In the genomic region with DNA sequence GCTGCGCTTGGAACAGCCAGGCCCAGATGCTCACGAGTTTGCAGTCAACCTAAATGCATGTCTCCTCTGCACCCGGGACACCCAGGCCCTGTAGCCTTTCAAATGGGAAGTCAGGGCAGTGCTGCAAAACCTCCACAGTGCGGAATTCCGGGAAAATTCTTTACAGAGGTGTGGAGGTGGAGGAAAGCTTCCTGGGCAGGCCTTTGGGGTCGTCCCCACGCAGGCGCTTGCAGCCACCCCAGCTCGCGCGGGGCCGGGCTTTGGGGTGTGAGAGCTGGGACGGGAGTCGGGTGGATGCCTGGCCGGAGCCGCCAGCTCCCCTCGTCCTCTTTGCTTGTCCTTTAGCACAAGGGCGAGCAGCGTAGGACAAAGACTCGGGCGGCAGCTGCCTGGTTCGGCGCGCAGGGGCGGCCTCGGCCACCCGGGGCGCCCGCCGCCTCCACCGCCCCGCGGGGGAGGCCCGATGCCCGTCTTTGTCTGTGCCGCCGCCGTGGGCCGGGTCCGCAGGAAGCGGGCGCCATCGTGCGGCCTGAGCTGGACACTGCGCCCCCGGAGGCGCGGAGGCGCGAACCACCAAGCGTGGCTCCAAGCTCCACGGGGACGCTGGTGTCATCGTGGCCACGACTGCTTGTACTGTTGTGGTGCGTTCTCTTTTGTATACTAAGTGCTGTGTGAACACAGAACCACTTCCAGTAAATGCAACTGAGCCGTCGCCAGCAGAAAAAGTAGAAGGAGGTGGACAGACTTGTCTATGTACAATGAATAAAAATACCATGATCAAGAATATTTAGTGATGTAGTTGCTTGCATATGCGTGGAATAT, we compare ENCODE assay signal across 8 cellular contexts. TPM values are rescaled to one million over a fixed set of nuclear protein-coding genes. Genes with fewer than 3 reads are reported as not detected.
DNase-seq lines count a peak whose midpoint lies in the region; ATAC-seq, FAIRE-seq and TF ChIP-seq lines count a peak whose summit lies in the region.

No MANE protein-coding gene starts in this region.

- FAIRE-seq in GM12892 (lab: Jason Lieb, UNC), result peak; percentile 99

- H3K4me1 ChIP-seq in lower lobe of right lung, result peaks cover 8% of the 10 kb centered on the region

- H3K27me3 ChIP-seq in lower lobe of right lung (ENCODE audit: low read depth), result peaks cover 27% of the 10 kb centered on the region

- no peaks in the 10 kb centered on the region for H3K9me3 ChIP-seq in lower lobe of right lung

- intact Hi-C loops in lower lobe of right lung (cut with DNase I), result no loop called here

- ATAC-seq in HG02885 (IDR thresholded peaks at IDR 0.05; ENCODE audit: poor library complexity, unreplicated experiment), result peak; percentile 97
- ATAC-seq in lower lobe of right lung, result peak; percentile 95 to 96

- no peaks in the 10 kb centered on the region for H3K36me3 ChIP-seq in lower lobe of right lung

- DNase-seq in 8988T (peak; percentile 69), GM12892 (ENCODE audit: insufficient read length) (peak; percentile 83), NCI-H2081 (lab: John Stamatoyannopoulos, UW) (peak; percentile 85 to 86), dermis microvascular lymphatic vessel endothelial cell (ENCODE audit: low read depth in 2 of 2) (peak; percentile 6 to 45), lower lobe of right lung (peak; percentile 85)
- DNase-seq in activated CD4-positive, alpha-beta T cell treated with anti-CD3 and anti-CD28 coated beads for 48 hours, result peak; percentile 78
- peak in 2 of 3 donors; percentile 8 to 56 for DNase-seq in stimulated activated CD4-positive, alpha-beta T cell treated with anti-CD3 and anti-CD28 coated beads, TNF-alpha, amount 100 ng/mL, for 1 hour (ENCODE audit: low read depth in 3 of 3, low spot score in 1 of 3)

- TF ChIP-seq POLR2A in GM12892 (IDR thresholded peaks at IDR 0.05; ENCODE audit: low read depth, low read length), result no peak

- no peak overlapping the region for H3K27ac ChIP-seq in lower lobe of right lung

- peak; percentile 91 for TF ChIP-seq CTCF in lower lobe of right lung (IDR thresholded peaks at IDR 0.05)

- peak overlapping the region; percentile 43 for H3K4me3 ChIP-seq in lower lobe of right lung

RNA-seq across cellular contexts. Expression of a gene that starts 28.2 kb away (rescaled TPM):
- 7.2 TPM for polyA plus RNA-seq in GM12892 (2012; ENCODE audit: missing spikeins)
- 0.64 and 0.76 TPM in 2 replicates for total RNA-seq in dermis microvascular lymphatic vessel endothelial cell
- 9.7 TPM for total RNA-seq in lower lobe of right lung

Comparison
In these comparisons a context has a peak if more than half of its experiments do, and no peak if none do; other contexts are left out.
1. DNase-seq: peak in every context shown above with its lines; median percentile 86 in NCI-H2081; 85 in lower lobe of right lung; 83 in GM12892; 78 in activated CD4-positive, alpha-beta T cell treated with anti-CD3 and anti-CD28 coated beads for 48 hours; 69 in 8988T; 32 in stimulated activated CD4-positive, alpha-beta T cell treated with anti-CD3 and anti-CD28 coated beads, TNF-alpha, amount 100 ng/mL, for 1 hour; 26 in dermis microvascular lymphatic vessel endothelial cell.